Comparison of ENCODE assay signal across 12 cellular contexts in the genomic region with DNA sequence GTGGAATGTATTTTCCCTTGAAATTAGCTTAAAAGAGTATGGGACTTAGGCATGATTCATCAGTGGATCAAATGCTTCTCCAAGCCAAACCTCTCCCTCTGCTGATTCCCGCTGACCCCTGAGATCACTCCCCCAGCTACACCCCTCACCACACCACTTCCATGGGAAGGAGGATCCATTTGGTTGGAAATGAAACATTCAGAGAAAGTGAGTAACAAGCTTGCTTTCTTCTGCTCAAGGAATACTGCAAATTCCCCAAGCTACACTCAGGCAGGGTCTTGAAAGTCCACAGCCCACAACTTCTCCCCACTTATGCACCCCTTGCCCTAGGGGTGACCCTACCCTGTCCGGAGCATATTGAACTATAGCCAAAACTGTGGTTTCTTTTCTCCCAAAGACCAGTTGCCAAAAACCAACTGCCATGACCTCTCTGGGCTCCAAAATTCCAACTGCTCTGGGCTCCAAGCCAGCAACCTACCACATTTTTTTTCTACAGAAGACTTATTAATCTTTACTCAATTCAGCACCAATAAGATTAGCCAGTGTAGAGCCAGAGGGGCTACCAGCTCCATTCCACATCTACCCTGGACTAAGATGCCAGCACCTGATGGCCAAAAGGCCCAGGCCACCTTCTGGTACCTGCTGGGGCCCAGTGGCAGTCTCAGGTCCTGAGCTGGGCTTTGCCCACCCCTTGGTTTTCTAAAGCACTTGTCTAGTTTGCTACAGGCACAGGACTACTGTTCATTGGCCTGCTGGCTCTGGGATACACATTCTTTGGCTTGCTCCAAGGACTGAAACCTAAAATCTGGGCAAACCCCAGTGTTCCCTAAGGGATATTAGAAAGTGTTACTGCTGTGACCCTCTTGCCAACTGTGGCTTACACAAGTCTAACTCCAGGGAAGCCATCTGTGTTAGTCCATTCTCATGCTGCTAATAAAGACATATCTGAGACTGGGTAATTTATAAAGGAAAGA.
DNase-seq lines count a peak whose midpoint lies in the region; ATAC-seq, FAIRE-seq and TF ChIP-seq lines count a peak whose summit lies in the region.
"Had no signal": no experiment of that assay in that cellular context is flagged by ENCODE, and none has a peak within 500 bp of the region (broad histone marks: within the 10 kb centered on the region; RNA-seq: fewer than 3 reads in every experiment).

No MANE protein-coding gene starts in this region.

- H4K20me1 ChIP-seq in H1 (replicated peaks in 1 of 2; ENCODE audit: control insufficient read depth in 1 of 2, insufficient read depth in 2 of 2, low read length in 2 of 2) = peaks cover 9 to 17% of the 10 kb centered on the region in 2 experiments

- peaks cover 11% of the 10 kb centered on the region; the same call in 1 of the 2 replicates for H3K79me1 ChIP-seq in H1 (ENCODE audit: low read depth, low read length)

- H3K4ac ChIP-seq in H1 (replicated peaks; ENCODE audit: insufficient read length, low read depth, low read length) = no peak overlapping the region

- H3K9ac ChIP-seq in H1 (replicated peaks in 1 of 4; ENCODE audit: extremely low read depth in 1 of 4, low read depth in 3 of 4, low read length in 3 of 4) = no peak overlapping the region
- H3K9ac ChIP-seq: neural progenitor cell had no signal

- peak overlapping the region; percentile 55; the same call in 1 of the 2 replicates for H2BK20ac ChIP-seq in H1 (ENCODE audit: low read length)

- no peak overlapping the region for H2AFZ ChIP-seq in H1 (ENCODE audit: low read length)
- H2AFZ ChIP-seq: neural progenitor cell had no signal

- no peak for FAIRE-seq in H1 (lab: Jason Lieb, UNC)
- FAIRE-seq: colon, TTC549 had no signal

- no peak overlapping the region for H3K18ac ChIP-seq in H1 (ENCODE audit: extremely low read depth, low read length)

- ATAC-seq in GM18502 (IDR thresholded peaks at IDR 0.05; ENCODE audit: poor library complexity, unreplicated experiment) = no peak
- ATAC-seq in HG03565 (IDR thresholded peaks at IDR 0.05; ENCODE audit: unreplicated experiment) = no peak

- H4K8ac ChIP-seq in H1 (ENCODE audit: extremely low read depth, insufficient read depth, low read length) = no peak overlapping the region

- H3K36me3 ChIP-seq in H1 (ENCODE audit: control insufficient read depth in 2 of 4, insufficient read depth in 4 of 4, low read length in 3 of 4) = no peaks in the 10 kb centered on the region
- H3K36me3 ChIP-seq in mesodermal cell (ENCODE audit: control insufficient read depth, insufficient read depth, low read length) = no peaks in the 10 kb centered on the region
- H3K36me3 ChIP-seq: neural progenitor cell had no signal

- H3K9me3 ChIP-seq in H1 (ENCODE audit: insufficient read depth in 2 of 2, low read depth in 1 of 2, low read length in 1 of 2) (no peaks in the 10 kb centered on the region), mesodermal cell (ENCODE audit: control insufficient read depth, low read length) (no peaks in the 10 kb centered on the region)

- no peak for TF ChIP-seq RAD21 in H1 (IDR thresholded peaks at IDR 0.05 in 1 of 2, conservative IDR thresholded peaks at IDR 0.05 in 1 of 2; ENCODE audit: low read depth in 2 of 2, low read length in 2 of 2)

- H3K27me3 ChIP-seq in H1 (replicated peaks in 1 of 4; ENCODE audit: control insufficient read depth in 3 of 4, extremely low read depth in 1 of 4, insufficient read depth in 3 of 4, low read length in 3 of 4) = no peaks in the 10 kb centered on the region

- no peak for TF ChIP-seq CTCF in AG04449 (IDR thresholded peaks at IDR 0.05; ENCODE audit: insufficient read depth, low read length, missing control alignments)
- no peak for TF ChIP-seq CTCF in H1 (IDR thresholded peaks at IDR 0.05; ENCODE audit: control extremely low read depth in 1 of 3, insufficient read depth in 1 of 3, low read depth in 1 of 3, low read length in 3 of 3)

- peak overlapping the region; percentile 18; the same call in 1 of the 2 replicates for H2AK5ac ChIP-seq in H1 (ENCODE audit: low read depth, low read length)

- H3K14ac ChIP-seq in H1 (ENCODE audit: insufficient read length) = no peak overlapping the region

- peak overlapping the region; percentile 73; the same call in 1 of the 2 replicates for H2BK15ac ChIP-seq in H1 (ENCODE audit: low read length)

- WGBS in H1 (ENCODE audit: extremely low coverage in 1 of 2, insufficient coverage in 1 of 2, insufficient read length in 1 of 2, insufficient replicate concordance in 2 of 2, low coverage in 1 of 2, low lambda C conversion rate in 2 of 2, missing lambda C conversion rate in 1 of 2), 2 experiments = 97% methylated on average over 2 of the region's 2 CpGs; no CpG with 5 or more reads in 1 of the 2 experiments
- 100% methylated on average over 1 of the region's 2 CpGs for WGBS in mesodermal cell (ENCODE audit: insufficient coverage in 2 of 2), 2 experiments

- no peak overlapping the region for H4K91ac ChIP-seq in H1 (replicated peaks; ENCODE audit: insufficient read length, low read length)

- H3K4me1 ChIP-seq in H1 (replicated peaks in 1 of 4; ENCODE audit: control insufficient read depth in 3 of 4, insufficient read depth in 4 of 4, low read length in 3 of 4) (peaks cover 16 to 32% (median 23%) of the 10 kb centered on the region in 4 experiments), mesodermal cell (ENCODE audit: control insufficient read depth, insufficient read depth, low read length, poor library complexity, severe bottlenecking) (peaks cover 55% of the 10 kb centered on the region)

- H2BK12ac ChIP-seq in H1 (ENCODE audit: low read depth, low read length) = peak overlapping the region; percentile 53; the same call in 1 of the 2 replicates

- no peak overlapping the region for H3K27ac ChIP-seq in H1 (ENCODE audit: low read depth, low read length)
- H3K27ac ChIP-seq in mesodermal cell (ENCODE audit: low read depth, low read length, severe bottlenecking) = peak overlapping the region; percentile 30
- H3K27ac ChIP-seq: neural progenitor cell had no signal

- no peaks in the 10 kb centered on the region for H3K23me2 ChIP-seq in H1 (ENCODE audit: low read depth, low read length)

- TF ChIP-seq POLR2A in H1 (IDR thresholded peaks at IDR 0.05; ENCODE audit: control extremely low read depth in 1 of 2, low read depth in 2 of 2, low read length in 2 of 2) = no peak

- peaks cover 0 to 66% of the 10 kb centered on the region in 2 experiments for H3K79me2 ChIP-seq in H1 (ENCODE audit: control insufficient read depth in 1 of 2, insufficient read depth in 2 of 2, low read length in 2 of 2)

- POLR2A ChIA-PET in AG04449 (lab: Yijun Ruan, JAX) (interaction anchor here (0.9 kb wide), 1 partner anchor 12 kb away, joined by 4 read pairs; no protein-coding TSS in a partner anchor), H1 (lab: Charles Lee; ENCODE audit: partially characterized antibody) (interaction anchor here (1.7 kb wide), 1 partner anchor 8 kb away, joined by 6 read pairs; no protein-coding TSS in a partner anchor)

- TF ChIP-seq EP300 in H1 (IDR thresholded peaks at IDR 0.05; ENCODE audit: borderline replicate concordance in 1 of 2, low read depth in 2 of 2, low read length in 2 of 2) = no peak

- no peak overlapping the region for H2BK120ac ChIP-seq in H1 (replicated peaks; ENCODE audit: low read depth, low read length)

- peak overlapping the region; percentile 34 for H3K4me3 ChIP-seq in AG04449 (ENCODE audit: low read depth, low read length)
- no peak overlapping the region for H3K4me3 ChIP-seq in H1 (ENCODE audit: extremely low read depth in 1 of 4, insufficient read depth in 2 of 4, low read depth in 3 of 4, low read length in 4 of 4)
- no peak overlapping the region for H3K4me3 ChIP-seq in mesodermal cell (ENCODE audit: extremely low read depth, insufficient read depth, low read length, poor library complexity, severe bottlenecking)
- H3K4me3 ChIP-seq: neural progenitor cell had no signal

- H4K5ac ChIP-seq in H1 (ENCODE audit: insufficient read length, low read depth, low read length) = no peak overlapping the region

- peak overlapping the region; percentile 70 to 75; a peak in 2 of 4 replicates for H3K4me2 ChIP-seq in H1 (ENCODE audit: insufficient read depth in 1 of 2, low read depth in 2 of 2, low read length in 2 of 2)

- no peak overlapping the region for H2BK5ac ChIP-seq in H1 (ENCODE audit: low read depth, low read length)

- H3K23ac ChIP-seq in H1 (ENCODE audit: insufficient read length) = no peak overlapping the region

- no peak overlapping the region for H3K56ac ChIP-seq in H1 (replicated peaks; ENCODE audit: insufficient read length, low read depth, low read length)

- CTCF ChIA-PET in AG04449 (lab: Yijun Ruan, JAX) = interaction anchor here (0.9 to 1.3 kb wide), 2 partner anchors 8 to 153 kb away, joined by 3 read pairs; no protein-coding TSS in a partner anchor
- CTCF ChIA-PET in H1 (lab: Charles Lee; ENCODE audit: partially characterized antibody) = interaction anchor here (0.6 to 3.8 kb wide), 10 partner anchors 13 to 180 kb away, joined by 3 to 12 read pairs (median 3); no protein-coding TSS in a partner anchor

- DNase-seq in AG04449 (ENCODE audit: low read depth, low spot score) (peak; percentile 57), LHCN-M2 (ENCODE audit: low read depth) (peak; percentile 86), H1 (ENCODE audit: low read depth in 1 of 2, low spot score in 2 of 2) (no peak), putamen (ENCODE audit: low spot score) (no peak), NCI-H1092 treated with DMSO at 0.1 percent for 48 hours (lab: John Stamatoyannopoulos, UW) (no peak)
- DNase-seq: COR-L47 had no signal

TF ChIP-seq in H1, 55 proteins besides CTCF, POLR2A, EP300 and RAD21 (continues in another document):
- TF ChIP-seq HDAC2 (IDR thresholded peaks at IDR 0.05; ENCODE audit: borderline replicate concordance in 1 of 2, low read depth in 2 of 2, low read length in 2 of 2) = no peak
- TF ChIP-seq SP4 (IDR thresholded peaks at IDR 0.05; ENCODE audit: low read length) = no peak
- no peak for TF ChIP-seq GABPA (IDR thresholded peaks at IDR 0.05; ENCODE audit: borderline replicate concordance, insufficient read depth, low read length)
- TF ChIP-seq JUND (IDR thresholded peaks at IDR 0.05; ENCODE audit: low read length) = no peak
- TF ChIP-seq KDM5A (IDR thresholded peaks at IDR 0.05; ENCODE audit: low read length) = no peak
- no peak for TF ChIP-seq TAF7 (optimal IDR thresholded peaks at IDR 0.05; ENCODE audit: borderline replicate concordance, low read depth, low read length)
- TF ChIP-seq SP2 (IDR thresholded peaks at IDR 0.05; ENCODE audit: low read length) = no peak
- no peak for TF ChIP-seq SRF (IDR thresholded peaks at IDR 0.05; ENCODE audit: low read depth, low read length)

Comparison
In these comparisons a context has a peak if more than half of its experiments do, and no peak if none do; other contexts are left out.
1. DNase-seq: peak in AG04449 (single experiment) and LHCN-M2 (single experiment); none in H1 (0 of 2), putamen (single experiment) and NCI-H1092 treated with DMSO at 0.1 percent for 48 hours (single experiment).